ENCODE assay signal across 8 cellular contexts in genomic region chr14:73712071-73712506, GRCh38. TPM values are rescaled to one million over a fixed set of nuclear protein-coding genes. Genes with fewer than 3 reads are reported as not detected.
DNase-seq lines count a peak whose midpoint lies in the region; ATAC-seq and TF ChIP-seq lines count a peak whose summit lies in the region.

No MANE protein-coding gene starts in this region.

- H4K5ac ChIP-seq in H9 (ENCODE audit: insufficient read length, low read depth, low read length), result no peak overlapping the region

- H3K9me3 ChIP-seq in H9 (ENCODE audit: control insufficient read depth, low read depth, low read length) (no peaks in the 10 kb centered on the region), spleen (no peaks in the 10 kb centered on the region)

- peaks cover 2% of the 10 kb centered on the region for H4K20me1 ChIP-seq in H9 (ENCODE audit: control insufficient read depth, insufficient read depth, insufficient read length)

- no peak overlapping the region for H3K14ac ChIP-seq in H9 (ENCODE audit: insufficient read depth, low read length)

- H3K23me2 ChIP-seq in H9 (ENCODE audit: insufficient read length, low read depth, low read length, poor library complexity, severe bottlenecking), result peaks cover 21% of the 10 kb centered on the region

- H2BK15ac ChIP-seq in H9 (ENCODE audit: low read depth, low read length), result no peak overlapping the region

- no peak for ATAC-seq in HG02852 (IDR thresholded peaks at IDR 0.05; ENCODE audit: unreplicated experiment)
- ATAC-seq in HG03439 (IDR thresholded peaks at IDR 0.05; ENCODE audit: unreplicated experiment), result no peak

- H3K23ac ChIP-seq in H9 (ENCODE audit: insufficient read length, low read depth, low read length), result no peak overlapping the region

- no peaks in the 10 kb centered on the region for H3K27me3 ChIP-seq in H9 (ENCODE audit: insufficient read depth, low read length)
- peaks cover 0 to 12% (median 0%) of the 10 kb centered on the region in 7 donors for H3K27me3 ChIP-seq in spleen (replicated peaks in 1 of 7)

- H3K36me3 ChIP-seq in spleen, result peaks cover 0 to 19% (median 14%) of the 10 kb centered on the region in 6 donors

- peaks cover 23 to 28% of the 10 kb centered on the region in 2 experiments for H3K4me1 Mint-ChIP-seq in H9
- H3K4me1 Mint-ChIP-seq in glutamatergic neuron (ENCODE audit: low read depth, unreplicated experiment), result peaks cover 26% of the 10 kb centered on the region

- H3K4me1 ChIP-seq in H9 (ENCODE audit: insufficient read depth, low read length) (no peaks in the 10 kb centered on the region), spleen (peaks cover 9 to 54% (median 39%) of the 10 kb centered on the region in 6 donors)

- H3K4me3 ChIP-seq in spleen, result peak overlapping the region; percentile 79 to 97 (median 90)

- H3K9me3 Mint-ChIP-seq in H9 (no peaks in the 10 kb centered on the region; a peak in 1 of 5 replicates), glutamatergic neuron (ENCODE audit: unreplicated experiment) (peaks cover 15% of the 10 kb centered on the region)

- H3K4me2 ChIP-seq in H9 (ENCODE audit: insufficient read depth, insufficient read length, low read length), result peak overlapping the region; percentile 88

- H3K27ac Mint-ChIP-seq in H9 (no peak overlapping the region), glutamatergic neuron (ENCODE audit: unreplicated experiment) (peak overlapping the region; percentile 97)

- peaks cover 9% of the 10 kb centered on the region; the same call in 1 of the 2 replicates for H3K79me2 ChIP-seq in H9 (ENCODE audit: insufficient read depth, low read length)

- H2BK5ac ChIP-seq in H9 (ENCODE audit: insufficient read length, low read length), result no peak overlapping the region

- H3K56ac ChIP-seq in H9 (ENCODE audit: insufficient read length, low read depth, low read length), result no peak overlapping the region

- no peak for DNase-seq in H9
- no peak for DNase-seq in glutamatergic neuron
- DNase-seq in spleen, result no peak
- no peak for DNase-seq in NOMO-1 treated with dmso at 0.1 percent for 144 hours (lab: John Stamatoyannopoulos, UW; ENCODE audit: unreplicated experiment)
- no peak for DNase-seq in NCI-H1417 treated with DMSO at 0.1 percent for 48 hours (lab: John Stamatoyannopoulos, UW)

- no CpG with 5 or more reads among the region's 11 CpGs for WGBS in H9 (ENCODE audit: extremely low coverage, insufficient read length, low lambda C conversion rate)
- 13 to 31% (median 18%) methylated on average over 11 of the region's 11 CpGs for WGBS in spleen, 5 donors

- no peak overlapping the region for H4K91ac ChIP-seq in H9 (ENCODE audit: insufficient read length, low read depth, low read length)

- peaks cover 5% of the 10 kb centered on the region for H3K27me3 Mint-ChIP-seq in H9 (ENCODE audit: low read depth)
- peaks cover 17% of the 10 kb centered on the region for H3K27me3 Mint-ChIP-seq in glutamatergic neuron (ENCODE audit: unreplicated experiment)

- H2BK120ac ChIP-seq in H9 (ENCODE audit: low read depth, low read length, poor library complexity, severe bottlenecking), result no peak overlapping the region

- no peak overlapping the region for H3K18ac ChIP-seq in H9 (ENCODE audit: insufficient read length, low read depth, low read length)

- no peak overlapping the region for H2BK12ac ChIP-seq in H9 (ENCODE audit: insufficient read length, low read depth, low read length)

- no peak overlapping the region for H2BK20ac ChIP-seq in H9 (ENCODE audit: low read depth, low read length, poor library complexity, severe bottlenecking)

- H4K8ac ChIP-seq in H9 (replicated peaks; ENCODE audit: insufficient read length, low read depth, low read length), result no peak overlapping the region

- no peaks in the 10 kb centered on the region for H3K79me1 ChIP-seq in H9 (ENCODE audit: insufficient read depth, low read depth, low read length, poor library complexity, severe bottlenecking)

- H3K4me3 Mint-ChIP-seq in H9 (peak overlapping the region; percentile 81 to 94), glutamatergic neuron (ENCODE audit: unreplicated experiment) (peak overlapping the region; percentile 96)

- H3K27ac ChIP-seq in H9 (ENCODE audit: insufficient read length, low read depth, low read length) (no peak overlapping the region), VCaP (peak overlapping the region; percentile 92), spleen (peak overlapping the region; percentile 45 to 92 (median 89))

- H3K4ac ChIP-seq in H9 (ENCODE audit: low read depth, low read length), result no peak overlapping the region

- H2AK5ac ChIP-seq in H9 (ENCODE audit: insufficient read length, low read length), result no peak overlapping the region

- H3K36me3 Mint-ChIP-seq in H9 (ENCODE audit: insufficient read depth in 1 of 3, low read depth in 3 of 3) (peaks cover 3 to 11% (median 11%) of the 10 kb centered on the region in 3 experiments; a peak in 6 of 7 replicates), glutamatergic neuron (ENCODE audit: unreplicated experiment) (peaks cover 3% of the 10 kb centered on the region)

- H3K9ac ChIP-seq in H9 (ENCODE audit: extremely low read depth, insufficient read length, low read length), result no peak overlapping the region

- H3T11ph ChIP-seq in H9 (ENCODE audit: low read length), result no peak overlapping the region

- H2AFZ ChIP-seq in H9 (ENCODE audit: low read length), result no peak overlapping the region

- no peak for TF ChIP-seq POLR2A in spleen (IDR thresholded peaks at IDR 0.05)

- TF ChIP-seq CTCF in H9 (conservative IDR thresholded peaks at IDR 0.05) (no peak), VCaP (conservative IDR thresholded peaks at IDR 0.05) (no peak), glutamatergic neuron (IDR thresholded peaks at IDR 0.05; ENCODE audit: partially characterized antibody, unreplicated experiment) (no peak), spleen (IDR thresholded peaks at IDR 0.05 in 8 of 11, conservative IDR thresholded peaks at IDR 0.05 in 3 of 11) (no peak)

- intact Hi-C loops in spleen (cut with DNase I; ENCODE audit: low total_unique reads), result no loop called here

RNA-seq across cellular contexts. Expression of gene PNMA1, which starts 2.1 kb away (rescaled TPM):
- total RNA-seq in H9 (2021), result 56.1 and 58.0 TPM in 2 replicates
- 145 TPM for total RNA-seq in glutamatergic neuron (ENCODE audit: unreplicated experiment)
- total RNA-seq in spleen, result 10 to 100 TPM; 21.1 to 31.8 (median 25.4) TPM
- 10 to 100 TPM; 13.1 to 19.8 (median 13.8) TPM for polyA plus RNA-seq in spleen
